Comparison of ENCODE assay signal across 8 cellular contexts in the genomic region with DNA sequence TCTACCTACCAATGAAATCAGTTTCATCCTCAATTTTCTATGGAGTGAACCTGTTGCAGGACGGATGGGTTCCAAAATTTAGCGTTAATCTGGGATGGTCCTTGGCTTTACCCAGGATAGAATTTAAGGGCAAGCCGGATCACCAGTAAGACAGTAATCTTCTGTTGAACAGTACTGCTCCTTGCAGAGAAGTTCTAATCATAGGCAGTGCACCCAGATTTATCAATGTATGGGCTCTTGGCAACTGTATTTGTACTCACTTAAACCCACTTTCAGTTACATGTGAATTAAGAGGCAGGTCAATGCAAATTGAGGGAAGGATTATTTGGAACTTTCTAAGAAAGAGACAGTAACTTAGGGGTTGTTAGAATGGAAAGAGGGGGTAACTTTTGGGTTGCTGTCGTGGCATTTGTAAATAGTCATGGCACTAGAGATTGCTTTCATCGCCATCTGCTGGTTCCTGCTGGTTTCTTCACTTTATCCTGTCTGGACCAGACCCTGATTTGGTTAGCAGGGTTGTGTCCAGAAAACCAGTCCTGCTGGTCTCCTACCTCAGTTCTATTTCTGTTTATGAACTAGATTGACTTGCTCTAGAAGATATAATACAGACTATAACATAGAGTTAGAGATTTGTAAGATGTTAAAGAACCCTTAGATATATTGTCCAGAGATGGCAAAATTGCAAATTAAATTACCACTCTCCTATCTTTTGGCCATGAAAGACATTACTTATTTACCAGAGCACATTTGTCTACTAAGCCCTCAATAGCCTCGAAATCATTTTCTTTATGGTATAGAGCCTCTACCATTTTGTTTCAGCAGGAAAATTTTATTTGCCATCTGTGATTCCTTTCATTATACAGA.
DNase-seq lines count a peak whose midpoint lies in the region; ATAC-seq, FAIRE-seq and TF ChIP-seq lines count a peak whose summit lies in the region.

No MANE protein-coding gene starts in this region.

- no peak for FAIRE-seq in kidney (lab: Jason Lieb, UNC)

- H3K36me3 ChIP-seq in kidney (ENCODE audit: control insufficient read depth in 1 of 2, insufficient read depth in 2 of 2, low read length in 2 of 2): no peaks in the 10 kb centered on the region

- no peaks in the 10 kb centered on the region for H3K27me3 Mint-ChIP-seq in stimulated activated naive CD8-positive, alpha-beta T cell treated with anti-CD3 and anti-CD28 coated beads, Interleukin-15, amount 100 ng/mL, for 72 hours

- H3K4me1 ChIP-seq in kidney (ENCODE audit: control insufficient read depth in 1 of 2, insufficient read depth in 1 of 2, low read depth in 1 of 2, low read length in 2 of 2): no peaks in the 10 kb centered on the region

- TF ChIP-seq CTCF in kidney (IDR thresholded peaks at IDR 0.05; ENCODE audit: borderline replicate concordance, extremely low read depth, insufficient read depth): peak; percentile 61

- H3K27ac Mint-ChIP-seq in stimulated activated naive CD8-positive, alpha-beta T cell treated with anti-CD3 and anti-CD28 coated beads, Interleukin-15, amount 100 ng/mL, for 72 hours: no peak overlapping the region

- H3K9me3 Mint-ChIP-seq in stimulated activated naive CD8-positive, alpha-beta T cell treated with anti-CD3 and anti-CD28 coated beads, Interleukin-15, amount 100 ng/mL, for 72 hours: peaks cover 5 to 7% of the 10 kb centered on the region in 2 donors

- H3K27ac ChIP-seq in kidney (ENCODE audit: low read depth in 2 of 2, low read length in 2 of 2): no peak overlapping the region

- intact Hi-C loops in kidney (cut with DNase I): no loop called here

- DNase-seq in SHP77 (lab: John Stamatoyannopoulos, UW): peak; percentile 6 to 24
- DNase-seq in SHP77 treated with DMSO at 0.1 percent for 48 hours (lab: John Stamatoyannopoulos, UW): no peak
- DNase-seq in HEK293T (ENCODE audit: extremely low spot score): peak; percentile 30
- DNase-seq in NCI-H345 treated with DMSO at 0.1 percent for 48 hours (lab: John Stamatoyannopoulos, UW; ENCODE audit: unreplicated experiment): peak; percentile 6
- peak; percentile 28 for DNase-seq in amniotic epithelial cell (ENCODE audit: low read depth)
- DNase-seq in kidney: no peak
- peak; percentile 13 to 37 for DNase-seq in stimulated activated naive CD8-positive, alpha-beta T cell treated with anti-CD3 and anti-CD28 coated beads, Interleukin-15, amount 100 ng/mL, for 72 hours

- POLR2A ChIA-PET in HEK293T (lab: Yijun Ruan, JAX): no interaction called here

- ATAC-seq in stimulated activated naive CD8-positive, alpha-beta T cell treated with anti-CD3 and anti-CD28 coated beads, Interleukin-15, amount 100 ng/mL, for 72 hours: peak; percentile 61
- ATAC-seq in HG03432 (IDR thresholded peaks at IDR 0.05; ENCODE audit: unreplicated experiment): no peak

- no peak overlapping the region for H3K9ac ChIP-seq in kidney (ENCODE audit: low read length in 2 of 2)

- H3K4me3 Mint-ChIP-seq in stimulated activated naive CD8-positive, alpha-beta T cell treated with anti-CD3 and anti-CD28 coated beads, Interleukin-15, amount 100 ng/mL, for 72 hours: no peak overlapping the region

- H3K4me1 Mint-ChIP-seq in stimulated activated naive CD8-positive, alpha-beta T cell treated with anti-CD3 and anti-CD28 coated beads, Interleukin-15, amount 100 ng/mL, for 72 hours: no peaks in the 10 kb centered on the region

- CTCF ChIA-PET in HEK293T (lab: Yijun Ruan, JAX): no interaction called here

- no peaks in the 10 kb centered on the region for H3K9me3 ChIP-seq in kidney (ENCODE audit: control insufficient read depth in 1 of 2, low read length in 2 of 2)

- H3K4me3 ChIP-seq in kidney (ENCODE audit: low read length in 2 of 2): no peak overlapping the region

TF ChIP-seq in HEK293T, 16 proteins besides CTCF, POLR2A, EP300 and RAD21:
- TF ChIP-seq ARNT (IDR thresholded peaks at IDR 0.05): no peak
- no peak for TF ChIP-seq FOXM1 (IDR thresholded peaks at IDR 0.05; ENCODE audit: borderline replicate concordance)
- TF ChIP-seq TARDBP (IDR thresholded peaks at IDR 0.05): no peak
- no peak for TF ChIP-seq NFRKB (IDR thresholded peaks at IDR 0.05)
- TF ChIP-seq, protein P1, sequence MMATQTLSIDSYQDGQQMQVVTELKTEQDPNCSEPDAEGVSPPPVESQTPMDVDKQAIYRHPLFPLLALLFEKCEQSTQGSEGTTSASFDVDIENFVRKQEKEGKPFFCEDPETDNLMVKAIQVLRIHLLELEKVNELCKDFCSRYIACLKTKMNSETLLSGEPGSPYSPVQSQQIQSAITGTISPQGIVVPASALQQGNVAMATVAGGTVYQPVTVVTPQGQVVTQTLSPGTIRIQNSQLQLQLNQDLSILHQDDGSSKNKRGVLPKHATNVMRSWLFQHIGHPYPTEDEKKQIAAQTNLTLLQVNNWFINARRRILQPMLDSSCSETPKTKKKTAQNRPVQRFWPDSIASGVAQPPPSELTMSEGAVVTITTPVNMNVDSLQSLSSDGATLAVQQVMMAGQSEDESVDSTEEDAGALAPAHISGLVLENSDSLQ (IDR thresholded peaks at IDR 0.05): no peak
- no peak for TF ChIP-seq FOXK2 (IDR thresholded peaks at IDR 0.05)

Comparison
In these comparisons a context has a peak if more than half of its experiments do, and no peak if none do; other contexts are left out.
1. DNase-seq: peak in SHP77 (2 of 2), HEK293T (single experiment), NCI-H345 treated with DMSO at 0.1 percent for 48 hours (single experiment), amniotic epithelial cell (single experiment) and stimulated activated naive CD8-positive, alpha-beta T cell treated with anti-CD3 and anti-CD28 coated beads, Interleukin-15, amount 100 ng/mL, for 72 hours (2 of 2); none in SHP77 treated with DMSO at 0.1 percent for 48 hours (single experiment) and kidney (single experiment).